ENCODE assay signal across 32 cellular contexts in genomic region chr9:120777229-120777628, GRCh38.
"Had no signal": no experiment of that assay in that cellular context is flagged by ENCODE, and none has a peak within 500 bp of the region (broad histone marks: within the 10 kb centered on the region; RNA-seq: fewer than 3 reads in every experiment).

No MANE protein-coding gene starts in this region.

- H3K27me3 ChIP-seq: brain microvascular endothelial cell, esophagus squamous epithelium, gastroesophageal sphincter, heart right ventricle had no signal

- DNase-seq: activated B cell treated with CpG ODN at 0.5 μM for 24 hours; activated CD4-positive, alpha-beta T cell treated with anti-CD3 and anti-CD28 coated beads for 48 hours; activated CD4-positive, alpha-beta T cell treated with anti-CD3 and anti-CD28 coated beads, Interleukin-2, amount 50 U/mL, for 1 hour; activated CD4-positive, alpha-beta T cell treated with anti-CD3 and anti-CD28 coated beads, Interleukin-2, amount 50 U/mL, for 48 hours; activated CD8-positive, alpha-beta memory T cell treated with anti-CD3 and anti-CD28 coated beads for 24 hours; activated CD8-positive, alpha-beta T cell treated with anti-CD3 and anti-CD28 coated beads for 36 hours; activated effector memory CD4-positive, alpha-beta T cell treated with Interleukin-2 at 50 U/mL for 16 hours; activated gamma-delta T cell treated with Interleukin-2 at 50 U/mL for 16 hours; activated naive CD4-positive, alpha-beta T cell treated with anti-CD3 and anti-CD28 coated beads, Interleukin-2, amount 50 U/mL, for 16 hours; activated naive CD4-positive, alpha-beta T cell treated with Interleukin-2 at 50 U/mL for 16 hours; activated T-cell treated with anti-CD3 and anti-CD28 coated beads, Interleukin-2, amount 50 U/mL, for 4 hours; amniotic stem cell; anterior cingulate cortex; brain microvascular endothelial cell; dermis blood vessel endothelial cell; effector CD4-positive, alpha-beta T cell; effector memory CD8-positive, alpha-beta T cell; esophagus squamous epithelium; foreskin melanocyte; heart right ventricle; T1000; WERI-Rb-1 had no signal

- H3K27me3 Mint-ChIP-seq: activated B cell treated with CpG ODN at 0.5 μM for 24 hours; activated CD8-positive, alpha-beta T cell treated with anti-CD3 and anti-CD28 coated beads for 36 hours; activated naive CD8-positive, alpha-beta T cell; activated T-helper 17 cell treated with anti-CD3 and anti-CD28 coated beads, Interleukin-2, amount 50 U/mL, for 72 hours; central memory CD8-positive, alpha-beta T cell; effector memory CD8-positive, alpha-beta T cell had no signal

- H3K9me3 ChIP-seq: esophagus squamous epithelium, gastroesophageal sphincter, heart right ventricle had no signal

- H3K4me3 Mint-ChIP-seq: activated B cell treated with CpG ODN at 0.5 μM for 24 hours; activated CD8-positive, alpha-beta T cell treated with anti-CD3 and anti-CD28 coated beads for 36 hours; activated naive CD8-positive, alpha-beta T cell; activated T-cell treated with anti-CD3 and anti-CD28 coated beads, Interleukin-2, amount 50 U/mL, for 4 hours; activated T-helper 17 cell treated with anti-CD3 and anti-CD28 coated beads, Interleukin-2, amount 50 U/mL, for 72 hours; central memory CD8-positive, alpha-beta T cell; effector memory CD8-positive, alpha-beta T cell; T-helper 1 cell treated with Interleukin-12 subunit alpha and Interleukin-12 subunit beta and Interleukin-4 antibody, amounts not matched to agents 30 μg/mL and 1 μg/mL, for 36 hours; T-helper 2 cell treated with Interferon-gamma antibody and Interleukin-4, amounts not matched to agents 5 μg/mL and 100 μg/mL, for 36 hours had no signal

- H3K4me3 ChIP-seq: coronary artery, esophagus squamous epithelium, gastroesophageal sphincter, heart right ventricle had no signal

- FAIRE-seq: astrocyte, bronchial epithelial cell had no signal

- H3K27ac Mint-ChIP-seq: activated B cell treated with CpG ODN at 0.5 μM for 24 hours; activated CD8-positive, alpha-beta T cell treated with anti-CD3 and anti-CD28 coated beads for 36 hours; T-helper 1 cell treated with Interleukin-12 subunit alpha and Interleukin-12 subunit beta and Interleukin-4 antibody, amounts not matched to agents 30 μg/mL and 1 μg/mL, for 36 hours; T-helper 2 cell treated with Interferon-gamma antibody and Interleukin-4, amounts not matched to agents 5 μg/mL and 100 μg/mL, for 36 hours had no signal

- H3K4me1 Mint-ChIP-seq: activated B cell treated with CpG ODN at 0.5 μM for 24 hours had no signal

- H3K27ac ChIP-seq: brain microvascular endothelial cell, coronary artery, esophagus squamous epithelium, gastroesophageal sphincter, heart right ventricle, WERI-Rb-1 had no signal

- ATAC-seq: activated CD4-positive, CD25-positive, alpha-beta regulatory T cell treated with anti-CD3 and anti-CD28 coated beads, Interleukin-2, amount 50 U/mL, for 24 hours; activated CD8-positive, alpha-beta T cell treated with anti-CD3 and anti-CD28 coated beads for 36 hours; activated T-cell treated with anti-CD3 and anti-CD28 coated beads, Interleukin-2, amount 50 U/mL, for 4 hours; activated T-helper 17 cell treated with anti-CD3 and anti-CD28 coated beads, Interleukin-2, amount 50 U/mL, for 72 hours; effector memory CD8-positive, alpha-beta T cell; gastroesophageal sphincter; heart right ventricle had no signal
